ENCODE assay signal across 11 cellular contexts in the genomic region with DNA sequence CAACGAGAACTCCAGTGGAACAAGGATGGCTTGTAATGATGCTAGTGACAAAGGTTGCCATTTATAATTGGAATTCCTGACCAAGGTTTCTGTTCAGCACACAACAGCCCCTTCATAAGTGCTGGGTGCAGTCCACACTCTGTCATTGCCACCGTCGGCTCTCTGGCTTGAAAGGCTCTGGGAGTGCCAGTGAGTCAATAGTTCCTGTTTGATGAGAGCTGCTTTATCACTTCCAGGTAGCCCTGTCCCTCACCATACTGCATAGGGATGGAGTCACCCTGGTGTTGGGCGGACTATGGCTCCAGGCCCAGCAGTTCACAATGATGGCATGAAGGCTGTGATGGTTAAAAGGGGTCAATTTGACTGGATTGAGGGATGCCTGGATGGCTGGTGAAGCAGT. TPM values are rescaled to one million over a fixed set of nuclear protein-coding genes. Genes with fewer than 3 reads are reported as not detected.
A peak's percentile ranks its signal among the peaks of the same experiment; 100 is the strongest.
DNase-seq lines count a peak whose midpoint lies in the region; ATAC-seq and TF ChIP-seq lines count a peak whose summit lies in the region.
"Had no signal": no experiment of that assay in that cellular context is flagged by ENCODE, and none has a peak within 500 bp of the region (broad histone marks: within the 10 kb centered on the region; RNA-seq: fewer than 3 reads in every experiment).

No MANE protein-coding gene starts in this region.

- H3K18ac ChIP-seq in trophoblast cell (ENCODE audit: low read length) = no peak overlapping the region

- TF ChIP-seq EP300 in stomach (IDR thresholded peaks at IDR 0.05) = no peak

- H3K27me3 Mint-ChIP-seq in activated T-helper 17 cell treated with anti-CD3 and anti-CD28 coated beads, Interleukin-2, amount 50 U/mL, for 72 hours = no peaks in the 10 kb centered on the region

- H3K14ac ChIP-seq in trophoblast cell (ENCODE audit: low read length) = no peak overlapping the region

- no peak overlapping the region for H4K91ac ChIP-seq in trophoblast cell (ENCODE audit: low read depth, low read length)

- no peak overlapping the region for H3K23ac ChIP-seq in trophoblast cell (ENCODE audit: low read length)

- WGBS in stomach, 5 donors = 33 to 58% (median 45%) methylated on average over 1 to 4 of the region's 4 CpGs
- no CpG with 5 or more reads among the region's 4 CpGs for WGBS in trophoblast cell (ENCODE audit: extremely low coverage, insufficient coverage, insufficient read length)

- H3K4me1 Mint-ChIP-seq in activated T-helper 17 cell treated with anti-CD3 and anti-CD28 coated beads, Interleukin-2, amount 50 U/mL, for 72 hours = peaks cover 40% of the 10 kb centered on the region

- H3K9ac ChIP-seq in trophoblast cell (ENCODE audit: low read length) = no peak overlapping the region

- TF ChIP-seq POLR2A in stomach (IDR thresholded peaks at IDR 0.05) = no peak

- no peak overlapping the region for H3K4me3 Mint-ChIP-seq in activated T-helper 17 cell treated with anti-CD3 and anti-CD28 coated beads, Interleukin-2, amount 50 U/mL, for 72 hours

- H2AFZ ChIP-seq in osteoblast (ENCODE audit: low read length) (no peak overlapping the region), trophoblast cell (ENCODE audit: insufficient read depth, low read length, poor library complexity) (no peak overlapping the region)

- H3K27ac Mint-ChIP-seq in activated T-helper 17 cell treated with anti-CD3 and anti-CD28 coated beads, Interleukin-2, amount 50 U/mL, for 72 hours = peak overlapping the region; percentile 57

- H3K79me2 ChIP-seq in osteoblast (ENCODE audit: insufficient read depth, low read length) = no peaks in the 10 kb centered on the region
- H3K79me2 ChIP-seq in trophoblast cell (ENCODE audit: control insufficient read depth, insufficient read depth, low read length, poor library complexity) = no peaks in the 10 kb centered on the region

- no peak overlapping the region for H2BK5ac ChIP-seq in trophoblast cell (ENCODE audit: low read depth, low read length, poor library complexity)

- H3K27me3 ChIP-seq in stomach (no peaks in the 10 kb centered on the region), osteoblast (ENCODE audit: insufficient read depth, low read length) (no peaks in the 10 kb centered on the region), trophoblast cell (ENCODE audit: insufficient read depth, low read length) (no peaks in the 10 kb centered on the region)
- H3K27me3 ChIP-seq: cardiac muscle cell, tibial nerve had no signal

- no peak overlapping the region for H4K12ac ChIP-seq in trophoblast cell (ENCODE audit: low read depth, low read length)

- H3K36me3 Mint-ChIP-seq in activated T-helper 17 cell treated with anti-CD3 and anti-CD28 coated beads, Interleukin-2, amount 50 U/mL, for 72 hours (ENCODE audit: low read depth) = no peaks in the 10 kb centered on the region

- no peak overlapping the region for H4K8ac ChIP-seq in trophoblast cell (ENCODE audit: low read depth, low read length)

- no peaks in the 10 kb centered on the region for H4K20me1 ChIP-seq in osteoblast (ENCODE audit: insufficient read depth, low read length)

- H3K36me3 ChIP-seq in stomach (no peaks in the 10 kb centered on the region), osteoblast (ENCODE audit: insufficient read depth, low read length) (no peaks in the 10 kb centered on the region), trophoblast cell (ENCODE audit: control insufficient read depth in 1 of 2, insufficient read depth in 2 of 2, low read length in 2 of 2) (no peaks in the 10 kb centered on the region)
- H3K36me3 ChIP-seq: cardiac muscle cell, tibial nerve had no signal

- H3K9me3 Mint-ChIP-seq in activated T-helper 17 cell treated with anti-CD3 and anti-CD28 coated beads, Interleukin-2, amount 50 U/mL, for 72 hours = no peaks in the 10 kb centered on the region

- TF ChIP-seq CTCF in stomach (IDR thresholded peaks at IDR 0.05) (no peak), osteoblast (IDR thresholded peaks at IDR 0.05; ENCODE audit: extremely low read depth, low read depth, low read length) (no peak)

- H3K27ac ChIP-seq in stomach = no peak overlapping the region
- H3K27ac ChIP-seq in osteoblast (ENCODE audit: low read depth, low read length) = no peak overlapping the region
- H3K27ac ChIP-seq in trophoblast cell (ENCODE audit: low read depth, low read length) = no peak overlapping the region
- H3K27ac ChIP-seq: cardiac muscle cell, epithelial cell of prostate had no signal

- no peak overlapping the region for H3K4me3 ChIP-seq in stomach
- H3K4me3 ChIP-seq in osteoblast (ENCODE audit: insufficient read depth, low read length) = no peak overlapping the region
- H3K4me3 ChIP-seq in trophoblast cell (ENCODE audit: low read depth, low read length) = no peak overlapping the region
- H3K4me3 ChIP-seq: cardiac muscle cell, tibial nerve had no signal

- H2BK120ac ChIP-seq in trophoblast cell (ENCODE audit: insufficient read depth, low read length, poor library complexity) = no peak overlapping the region

- no peak overlapping the region for H2AK5ac ChIP-seq in trophoblast cell (ENCODE audit: low read length)

- H3K9me3 ChIP-seq in stomach (no peaks in the 10 kb centered on the region), osteoblast (ENCODE audit: low read depth, low read length) (no peaks in the 10 kb centered on the region), trophoblast cell (ENCODE audit: insufficient read depth, low read depth, low read length) (peaks cover 11% of the 10 kb centered on the region)

- no peak overlapping the region for H2BK12ac ChIP-seq in trophoblast cell (ENCODE audit: low read length)

- H3K4me1 ChIP-seq in stomach (peaks cover 0 to 32% (median 9%) of the 10 kb centered on the region in 4 donors), osteoblast (ENCODE audit: insufficient read depth, low read length) (no peaks in the 10 kb centered on the region), trophoblast cell (ENCODE audit: control insufficient read depth in 1 of 2, insufficient read depth in 2 of 2, low read length in 2 of 2) (no peaks in the 10 kb centered on the region)

- intact Hi-C loops in stomach (cut with DNase I; ENCODE audit: low total_unique reads) = no loop called here

- DNase-seq in activated T-cell treated with anti-CD3 and anti-CD28 coated beads for 1 hour (ENCODE audit: low read depth) = peak; percentile 24
- DNase-seq in activated T-cell treated with anti-CD3 and anti-CD28 coated beads, Interleukin-2, amount 50 U/mL, for 1 hour = no peak
- peak; percentile 28 for DNase-seq in mesenteric fat pad (ENCODE audit: low spot score)
- peak; percentile 28 for DNase-seq in stomach
- DNase-seq in osteoblast (ENCODE audit: insufficient read length, low spot score, missing footprints) = no peak
- DNase-seq in NK-92 (lab: John Stamatoyannopoulos, UW; ENCODE audit: unreplicated experiment) = no peak
- DNase-seq in trophoblast cell = no peak

- peak; percentile 81 for ATAC-seq in activated T-helper 17 cell treated with anti-CD3 and anti-CD28 coated beads, Interleukin-2, amount 50 U/mL, for 72 hours (replicated peaks)

- H3K4me2 ChIP-seq in osteoblast (ENCODE audit: insufficient read depth, low read length) = no peak overlapping the region
- no peak overlapping the region for H3K4me2 ChIP-seq in trophoblast cell (ENCODE audit: low read length)

- no peaks in the 10 kb centered on the region for H3K79me1 ChIP-seq in trophoblast cell (ENCODE audit: low read length)

- H3K4ac ChIP-seq in trophoblast cell (ENCODE audit: low read depth, low read length) = no peak overlapping the region

RNA-seq across cellular contexts. Expression of a gene that starts 34.6 kb away (rescaled TPM):
- total RNA-seq in activated T-helper 17 cell treated with anti-CD3 and anti-CD28 coated beads, Interleukin-2, amount 50 U/mL, for 72 hours = 100 to 1,000 TPM; 167 to 263 TPM
- 16.9 TPM for total RNA-seq in mesenteric fat pad
- 10 to 100 TPM; 11.1 to 43.3 (median 28.8) TPM for total RNA-seq in stomach
- polyA plus RNA-seq in stomach = 10 to 100 TPM in 1 of 3 donors, 1 to 10 TPM in 2; 4.9 to 10.9 (median 8.4) TPM
- total RNA-seq in osteoblast = 0.72 and 0.88 TPM in 2 replicates
- 6.3 and 6.5 TPM in 2 replicates for polyA plus RNA-seq in trophoblast cell (2013)

Comparison
In these comparisons a context has a peak if more than half of its experiments do, and no peak if none do; other contexts are left out.
1. DNase-seq: peak in activated T-cell treated with anti-CD3 and anti-CD28 coated beads for 1 hour (single experiment), mesenteric fat pad (single experiment) and stomach (single experiment); none in activated T-cell treated with anti-CD3 and anti-CD28 coated beads, Interleukin-2, amount 50 U/mL, for 1 hour (single experiment), osteoblast (single experiment), NK-92 (single experiment) and trophoblast cell (0 of 2).